ENCODE assay signal across 9 cellular contexts in the genomic region with DNA sequence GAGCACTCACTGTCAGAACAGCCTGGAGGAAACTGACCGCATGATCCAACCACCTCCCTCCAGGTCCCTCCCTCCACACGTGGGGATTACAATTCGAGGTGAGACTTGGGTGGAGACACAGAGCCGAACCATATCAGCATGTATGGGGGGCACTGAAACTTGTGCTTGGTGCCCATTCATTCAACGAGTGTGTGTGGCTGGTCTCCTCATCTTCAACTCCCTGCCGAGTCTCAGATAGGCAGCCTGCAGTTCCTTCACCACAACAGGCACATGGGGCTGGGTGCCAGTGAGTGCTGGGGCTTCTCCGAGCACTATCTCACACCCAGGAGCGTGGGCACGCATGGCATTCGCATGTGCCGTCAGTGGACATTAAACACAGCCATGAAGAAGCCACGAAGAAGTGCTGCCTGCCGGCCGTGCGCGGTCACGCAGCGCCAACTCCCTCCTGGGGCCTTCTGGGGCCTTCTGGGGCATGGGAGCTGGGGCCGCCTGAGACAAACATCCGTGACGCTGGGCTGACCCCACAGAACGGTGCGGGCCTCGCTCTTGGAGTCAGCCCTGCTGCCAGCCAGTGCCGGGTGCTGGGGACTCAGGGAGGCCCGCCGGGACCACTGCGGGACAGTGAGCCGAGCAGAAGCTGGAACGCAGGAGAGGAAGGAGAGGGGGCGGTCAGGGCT. TPM values are rescaled to one million over a fixed set of nuclear protein-coding genes. Genes with fewer than 3 reads are reported as not detected.
DNase-seq lines count a peak whose midpoint lies in the region; ATAC-seq, FAIRE-seq and TF ChIP-seq lines count a peak whose summit lies in the region.
"Had no signal": no experiment of that assay in that cellular context is flagged by ENCODE, and none has a peak within 500 bp of the region (broad histone marks: within the 10 kb centered on the region; RNA-seq: fewer than 3 reads in every experiment).

No MANE protein-coding gene starts in this region.

- intact Hi-C loops in body of pancreas (cut with DNase I), result loop anchor here (10.0 kb wide), 1 partner anchor 77 kb away; the partner anchor contains the start of genes LIME1 and SLC2A4RG

- H3K27me3 ChIP-seq in HUES48 (ENCODE audit: control insufficient read depth, insufficient read depth, low read length) (no peaks in the 10 kb centered on the region), body of pancreas (no peaks in the 10 kb centered on the region)

- H3K9ac ChIP-seq in ES-I3 (ENCODE audit: low read depth, low read length) (peak overlapping the region; percentile 81), HUES48 (ENCODE audit: low read depth, low read length) (peak overlapping the region; percentile 71)

- DNase-seq in body of pancreas (no peak), mesothelial cell of epicardium (ENCODE audit: low spot score in 2 of 2, unreplicated experiment in 2 of 2) (no peak), middle frontal gyrus (ENCODE audit: extremely low spot score, low spot score) (no peak), HTR-8/SVneo (ENCODE audit: insufficient read length, low spot score) (no peak), NCI-H1694 treated with DMSO at 0.1 percent for 48 hours (lab: John Stamatoyannopoulos, UW) (no peak)
- DNase-seq in activated CD4-positive, CD25-positive, alpha-beta regulatory T cell treated with anti-CD3 and anti-CD28 coated beads, Interleukin-2, amount 50 U/mL, for 72 hours, result no peak

- H3K4me1 Mint-ChIP-seq in mesothelial cell of epicardium, result peaks cover 26% of the 10 kb centered on the region

- WGBS in body of pancreas, 2 donors, result 43 to 62% methylated on average over 8 to 31 of the region's 31 CpGs

- no peak for ATAC-seq in body of pancreas

- peak overlapping the region; percentile 96 for H3K4me3 Mint-ChIP-seq in mesothelial cell of epicardium

- H3K36me3 ChIP-seq in ES-I3 (ENCODE audit: insufficient read depth, low read length) (0 out of 2 replicates have a peak, but pooled peaks cover 4% of the 10 kb centered on the region), HUES48 (ENCODE audit: control insufficient read depth, insufficient read depth, low read length) (peaks cover 28% of the 10 kb centered on the region), body of pancreas (replicated peaks in 1 of 2; ENCODE audit: insufficient read depth in 1 of 2, low read depth in 2 of 2) (peaks cover 0 to 1% of the 10 kb centered on the region in 2 donors)

- H3K36me3 Mint-ChIP-seq in mesothelial cell of epicardium, result peaks cover 2% of the 10 kb centered on the region

- H3K9me3 ChIP-seq in ES-I3 (ENCODE audit: control insufficient read depth, insufficient read depth, low read length) (no peaks in the 10 kb centered on the region), HUES48 (ENCODE audit: control insufficient read depth, insufficient read depth, low read length) (no peaks in the 10 kb centered on the region), body of pancreas (no peaks in the 10 kb centered on the region)

- H3K9me3 Mint-ChIP-seq in mesothelial cell of epicardium, result no peaks in the 10 kb centered on the region

- no peak for TF ChIP-seq POLR2A in body of pancreas (IDR thresholded peaks at IDR 0.05)

- FAIRE-seq in HTR-8/SVneo (lab: Jason Lieb, UNC), result no peak

- H3K27ac ChIP-seq in HUES48 (ENCODE audit: low read depth, low read length) (peak overlapping the region; percentile 70), body of pancreas (peak overlapping the region in 3 of 4 donors; percentile 65 to 86 (median 82))

- H3K4me1 ChIP-seq in ES-I3 (ENCODE audit: insufficient read depth, low read length) (peaks cover 7% of the 10 kb centered on the region), HUES48 (ENCODE audit: control insufficient read depth, insufficient read depth, low read length) (peaks cover 13% of the 10 kb centered on the region), body of pancreas (peaks cover 35% of the 10 kb centered on the region)

- H3K4me3 ChIP-seq in HUES48 (ENCODE audit: low read depth, low read length) (peak overlapping the region; percentile 95; the same call in 1 of the 2 replicates), body of pancreas (peak overlapping the region in 1 of 2 donors; percentile 70)

- no peaks in the 10 kb centered on the region for H3K27me3 Mint-ChIP-seq in mesothelial cell of epicardium (ENCODE audit: low read depth)

- no peak overlapping the region for H3K27ac Mint-ChIP-seq in mesothelial cell of epicardium

- TF ChIP-seq CTCF in body of pancreas (IDR thresholded peaks at IDR 0.05), result no peak
- TF ChIP-seq CTCF in mesothelial cell of epicardium (IDR thresholded peaks at IDR 0.05; ENCODE audit: unreplicated experiment), result no peak

RNA-seq across cellular contexts. Expression of gene RTEL1, which starts 0.7 kb away (rescaled TPM):
- total RNA-seq in body of pancreas (10 to 100 TPM in 1 of 2 donors, 1 to 10 TPM in 1; 7.3 to 50.4 TPM), mesothelial cell of epicardium (38.7 to 45.2 TPM (median 42.2 TPM) in 3 replicates)

RNA-seq across cellular contexts. Expression of gene STMN3, which starts 4.2 kb away (rescaled TPM):
- 1 to 10 TPM; 5.6 to 7.8 TPM for total RNA-seq in body of pancreas
- total RNA-seq in mesothelial cell of epicardium, result 29.9 to 34.1 TPM (median 32.1 TPM) in 3 replicates

RNA-seq across cellular contexts. Expression of gene GMEB2, which starts 30.5 kb away (rescaled TPM):
- total RNA-seq in body of pancreas (1 to 10 TPM; 8.9 to 9.9 TPM), mesothelial cell of epicardium (16.1 to 17.2 TPM (median 17.0 TPM) in 3 replicates)

RNA-seq across cellular contexts. Expression of gene TNFRSF6B, which starts 39.1 kb away (rescaled TPM):
- 10 to 100 TPM in 1 of 2 donors, 1 to 10 TPM in 1; 9.9 to 13.8 TPM for total RNA-seq in body of pancreas
- 1.6 TPM in 1 of 3 replicates, not detected in the others for total RNA-seq in mesothelial cell of epicardium
- total RNA-seq: T-helper 2 cell treated with Interferon-gamma antibody and Interleukin-4, amounts not matched to agents 100 ng/mL and 5 ng/mL, for 36 hours had no signal

RNA-seq across cellular contexts. Expression of gene ARFRP1, which starts 50.4 kb away (rescaled TPM):
- total RNA-seq in body of pancreas (10 to 100 TPM; 22.6 to 23.4 TPM), mesothelial cell of epicardium (45.3 to 47.2 TPM (median 46.1 TPM) in 3 replicates)
